Comparison of ENCODE assay signal across 8 cellular contexts in genomic region chr14:59055439-59056045, GRCh38.
DNase-seq lines count a peak whose midpoint lies in the region; ATAC-seq, FAIRE-seq and TF ChIP-seq lines count a peak whose summit lies in the region.

No MANE protein-coding gene starts in this region.

- H3K4me3 ChIP-seq in bronchial epithelial cell (ENCODE audit: low read depth, low read length) (no peak overlapping the region), tibial nerve (no peak overlapping the region)

- H3K27ac ChIP-seq in tibial nerve = no peak overlapping the region

- peak; percentile 59 for TF ChIP-seq CTCF in bronchial epithelial cell (IDR thresholded peaks at IDR 0.05; ENCODE audit: insufficient read depth, low read length, severe bottlenecking)
- peak; percentile 57 to 78 (median 68) for TF ChIP-seq CTCF in tibial nerve (IDR thresholded peaks at IDR 0.05)

- no peaks in the 10 kb centered on the region for H3K9me3 ChIP-seq in tibial nerve

- H3K36me3 ChIP-seq in bronchial epithelial cell (ENCODE audit: control insufficient read depth, insufficient read depth, low read length) = no peaks in the 10 kb centered on the region
- H3K36me3 ChIP-seq in tibial nerve = no peaks in the 10 kb centered on the region

- no peak for FAIRE-seq in bronchial epithelial cell (lab: Jason Lieb, UNC)

- TF ChIP-seq EP300 in tibial nerve (IDR thresholded peaks at IDR 0.05) = no peak

- peak; percentile 62 for ATAC-seq in GM19324 (IDR thresholded peaks at IDR 0.05; ENCODE audit: low FRiP score, unreplicated experiment)

- H3K4me1 ChIP-seq in tibial nerve = no peaks in the 10 kb centered on the region

- DNase-seq in DMS114 treated with DMSO at 0.1 percent for 48 hours (lab: John Stamatoyannopoulos, UW; ENCODE audit: unreplicated experiment) (peak; percentile 13), HT-29 (ENCODE audit: low spot score) (peak; percentile 35), OCI-M1 (lab: John Stamatoyannopoulos, UW) (peak; percentile 47), bronchial epithelial cell (ENCODE audit: low read depth) (peak; percentile 55), left kidney (ENCODE audit: low read depth, low spot score) (peak; percentile 69), tibial nerve (ENCODE audit: low spot score in 2 of 2) (peak in 1 of 2 donors; percentile 68), GF-D8 (lab: John Stamatoyannopoulos, UW) (no peak)

- H3K27me3 ChIP-seq in bronchial epithelial cell (ENCODE audit: control insufficient read depth, insufficient read depth, low read length) (no peaks in the 10 kb centered on the region), tibial nerve (no peaks in the 10 kb centered on the region)

- no peak for TF ChIP-seq POLR2A in tibial nerve (IDR thresholded peaks at IDR 0.05)
